8 cellular contexts compared by ENCODE assay signal in genomic region chr1:8871539-8871935, GRCh38. TPM values are rescaled to one million over a fixed set of nuclear protein-coding genes. Genes with fewer than 3 reads are reported as not detected.
DNase-seq lines count a peak whose midpoint lies in the region; ATAC-seq and TF ChIP-seq lines count a peak whose summit lies in the region.
"Had no signal": no experiment of that assay in that cellular context is flagged by ENCODE, and none has a peak within 500 bp of the region (broad histone marks: within the 10 kb centered on the region; RNA-seq: fewer than 3 reads in every experiment).

No MANE protein-coding gene starts in this region.

- H3K4me1 ChIP-seq in MM.1S (ENCODE audit: low read length) (peaks cover 30% of the 10 kb centered on the region; the same call in 1 of the 2 replicates), neural progenitor cell (peaks cover 32% of the 10 kb centered on the region)

- ATAC-seq in GM19397 (IDR thresholded peaks at IDR 0.05; ENCODE audit: unreplicated experiment) = no peak
- no peak for ATAC-seq in GM21619 (IDR thresholded peaks at IDR 0.05; ENCODE audit: unreplicated experiment)

- TF ChIP-seq CTCF in MM.1S (IDR thresholded peaks at IDR 0.05; ENCODE audit: low read length) (peak; percentile 30; the same call in 1 of the 2 replicates), cardiac fibroblast (IDR thresholded peaks at IDR 0.05; ENCODE audit: low read depth, low read length) (peak; percentile 28), neural progenitor cell (IDR thresholded peaks at IDR 0.05) (peak; percentile 48)

- DNase-seq in ELF-1 (ENCODE audit: low read depth, low spot score) (peak; percentile 65), MM.1S (no peak), cardiac fibroblast (ENCODE audit: low read depth in 2 of 2) (no peak), neural progenitor cell (ENCODE audit: low spot score) (no peak), AG08395 (ENCODE audit: low spot score) (no peak)

- H3K36me3 Mint-ChIP-seq in neural progenitor cell = peaks cover 74% of the 10 kb centered on the region

- no peaks in the 10 kb centered on the region for H3K9me3 Mint-ChIP-seq in neural progenitor cell
- H3K9me3 Mint-ChIP-seq: memory B cell had no signal

- H3K4me2 ChIP-seq in MM.1S (ENCODE audit: low read depth, low read length) (no peak overlapping the region), neural progenitor cell (no peak overlapping the region)

- H3F3A ChIP-seq in MM.1S (ENCODE audit: insufficient read depth, low read length) = peaks cover 26% of the 10 kb centered on the region; the same call in 1 of the 2 replicates
- peaks cover 94% of the 10 kb centered on the region for H3F3A ChIP-seq in neural progenitor cell (ENCODE audit: low read depth)

- peaks cover 58% of the 10 kb centered on the region for H4K20me1 ChIP-seq in MM.1S (ENCODE audit: insufficient read depth, low read length)
- H4K20me1 ChIP-seq in neural progenitor cell (ENCODE audit: low read depth) = peaks cover 100% of the 10 kb centered on the region

- H3K36me3 ChIP-seq in MM.1S (replicated peaks; ENCODE audit: insufficient read depth, low read length) (peaks cover 49% of the 10 kb centered on the region), neural progenitor cell (peaks cover 55% of the 10 kb centered on the region)

- H3K4me3 ChIP-seq in MM.1S (ENCODE audit: low read length) (no peak overlapping the region), cardiac fibroblast (replicated peaks in 1 of 2; ENCODE audit: low read depth in 2 of 2, low read length in 2 of 2) (peak overlapping the region in 1 of 2 donors; percentile 12), neural progenitor cell (no peak overlapping the region)

- H3K27me3 Mint-ChIP-seq in neural progenitor cell (ENCODE audit: insufficient read depth, low read depth) = peaks cover 11% of the 10 kb centered on the region
- H3K27me3 Mint-ChIP-seq: memory B cell had no signal

- H3K9me2 ChIP-seq in MM.1S (replicated peaks; ENCODE audit: insufficient read depth, low read length) = no peaks in the 10 kb centered on the region

- H3K9ac ChIP-seq in MM.1S (ENCODE audit: low read length) (no peak overlapping the region), neural progenitor cell (no peak overlapping the region)

- no peak overlapping the region for H2AFZ ChIP-seq in MM.1S (ENCODE audit: low read length)
- H2AFZ ChIP-seq in neural progenitor cell (replicated peaks) = no peak overlapping the region

- peaks cover 67% of the 10 kb centered on the region for H3K4me1 Mint-ChIP-seq in neural progenitor cell

- H3K79me2 ChIP-seq in MM.1S (ENCODE audit: low read length) (peaks cover 95% of the 10 kb centered on the region), neural progenitor cell (ENCODE audit: low read depth) (peaks cover 99% of the 10 kb centered on the region)

- no peak overlapping the region for H3K4me3 Mint-ChIP-seq in neural progenitor cell
- H3K4me3 Mint-ChIP-seq: memory B cell had no signal

- H3K27ac ChIP-seq in MM.1S (ENCODE audit: low read length) (no peak overlapping the region), neural progenitor cell (no peak overlapping the region)

- H3K27me3 ChIP-seq in MM.1S (replicated peaks; ENCODE audit: insufficient read depth, low read length) (no peaks in the 10 kb centered on the region), neural progenitor cell (no peaks in the 10 kb centered on the region)

- H3K9me3 ChIP-seq in MM.1S (replicated peaks; ENCODE audit: insufficient read depth, low read length) (no peaks in the 10 kb centered on the region), neural progenitor cell (ENCODE audit: low read depth) (no peaks in the 10 kb centered on the region)

- no peak overlapping the region for H3K27ac Mint-ChIP-seq in neural progenitor cell
- H3K27ac Mint-ChIP-seq: memory B cell had no signal

RNA-seq across cellular contexts. Expression of gene ENO1, which starts 6.9 kb away (rescaled TPM):
- 1,414 and 2,157 TPM in 2 replicates for total RNA-seq in neural progenitor cell (ENCODE audit: low replicate concordance)

RNA-seq across cellular contexts. Expression of gene RERE, which starts 54.1 kb away (rescaled TPM):
- total RNA-seq in neural progenitor cell (ENCODE audit: low replicate concordance) = 29.8 and 46.5 TPM in 2 replicates
